ENCODE assay signal across 1 cellular context in the genomic region with DNA sequence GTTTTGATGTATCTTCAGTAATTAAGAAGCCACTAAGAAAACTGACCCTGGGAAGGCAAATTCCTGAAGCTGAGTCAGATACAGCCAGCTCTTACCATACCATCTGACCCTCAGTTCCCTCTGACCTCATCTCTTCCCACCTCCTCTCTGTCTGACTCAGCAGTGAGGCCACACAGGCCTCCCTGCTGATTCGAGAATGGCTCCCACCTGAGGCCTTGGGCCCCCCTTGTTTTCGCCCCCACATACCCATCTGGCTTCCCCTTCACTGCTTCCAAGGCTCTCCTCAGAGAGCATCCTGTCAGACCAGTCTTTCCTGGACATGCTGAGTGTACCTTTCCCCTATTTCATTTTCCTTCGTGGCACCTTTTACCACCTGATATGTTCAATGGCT.
TF ChIP-seq lines count a peak whose summit lies in the region.

No MANE protein-coding gene starts in this region.

TF ChIP-seq in SK-N-SH treated with all-trans-retinoic acid at 6 μM for 48 hours, 23 proteins besides CTCF, POLR2A, EP300 and RAD21 (continued from another document):
- TF ChIP-seq TOX (CRISPR knock-in tag; IDR thresholded peaks at IDR 0.05; ENCODE audit: borderline replicate concordance) (no peak), ZNF565 (CRISPR knock-in tag; conservative IDR thresholded peaks at IDR 0.05; ENCODE audit: low read depth) (no peak), TCF4 (CRISPR knock-in tag; IDR thresholded peaks at IDR 0.05; ENCODE audit: borderline replicate concordance) (no peak)
- TF ChIP-seq, protein P1, sequence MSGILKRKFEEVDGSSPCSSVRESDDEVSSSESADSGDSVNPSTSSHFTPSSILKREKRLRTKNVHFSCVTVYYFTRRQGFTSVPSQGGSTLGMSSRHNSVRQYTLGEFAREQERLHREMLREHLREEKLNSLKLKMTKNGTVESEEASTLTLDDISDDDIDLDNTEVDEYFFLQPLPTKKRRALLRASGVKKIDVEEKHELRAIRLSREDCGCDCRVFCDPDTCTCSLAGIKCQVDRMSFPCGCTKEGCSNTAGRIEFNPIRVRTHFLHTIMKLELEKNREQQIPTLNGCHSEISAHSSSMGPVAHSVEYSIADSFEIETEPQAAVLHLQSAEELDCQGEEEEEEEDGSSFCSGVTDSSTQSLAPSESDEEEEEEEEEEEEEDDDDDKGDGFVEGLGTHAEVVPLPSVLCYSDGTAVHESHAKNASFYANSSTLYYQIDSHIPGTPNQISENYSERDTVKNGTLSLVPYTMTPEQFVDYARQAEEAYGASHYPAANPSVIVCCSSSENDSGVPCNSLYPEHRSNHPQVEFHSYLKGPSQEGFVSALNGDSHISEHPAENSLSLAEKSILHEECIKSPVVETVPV (CRISPR knock-in tag; IDR thresholded peaks at IDR 0.05) = no peak
TF ChIP-seq in SK-N-SH treated with all-trans-retinoic acid at 6 μM for 48 hours: peak in this region for 0.
